ENCODE assay signal across 8 cellular contexts in the genomic region with DNA sequence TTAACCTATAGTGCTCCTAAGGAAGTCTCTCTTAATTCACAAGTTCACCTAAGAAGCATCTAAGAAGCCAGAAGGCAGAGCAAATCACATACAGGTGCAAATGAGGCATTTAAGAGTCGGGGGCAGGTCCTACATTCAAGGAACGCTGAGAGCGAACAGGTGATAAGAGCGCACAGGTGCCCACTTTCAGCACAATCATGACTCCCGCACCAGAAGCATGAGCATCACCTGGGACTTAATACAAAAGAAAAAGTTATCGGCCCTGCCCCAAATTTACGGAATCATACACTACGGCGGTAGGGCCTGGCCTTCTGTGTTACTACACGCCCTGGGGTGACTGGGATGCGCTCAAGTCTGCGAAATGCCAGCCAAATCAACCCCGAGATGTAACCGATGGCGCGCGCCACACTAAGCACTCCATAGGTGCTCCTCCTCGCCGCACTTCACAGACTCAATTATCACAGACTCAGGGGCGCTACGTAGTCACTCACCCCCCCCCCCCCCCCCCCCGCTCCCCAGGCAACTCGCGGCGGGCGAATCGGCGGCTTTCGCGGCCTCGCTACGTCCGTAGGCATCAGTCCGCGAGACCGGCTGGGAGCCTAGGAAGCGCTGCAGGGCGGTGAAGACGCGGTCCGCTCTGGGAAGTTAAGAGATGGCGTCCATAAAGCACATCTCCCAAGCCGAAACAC. TPM values are rescaled to one million over a fixed set of nuclear protein-coding genes. Genes with fewer than 3 reads are reported as not detected.
DNase-seq lines count a peak whose midpoint lies in the region; ATAC-seq lines count a peak whose summit lies in the region.

No MANE protein-coding gene starts in this region.

- H3K27ac ChIP-seq in esophagus (ENCODE audit: low read depth in 2 of 2, low read length in 1 of 2): peak overlapping the region; percentile 71 to 90
- peak overlapping the region; percentile 75 for H3K27ac ChIP-seq in muscle layer of duodenum (ENCODE audit: low read length)

- DNase-seq in A172 (ENCODE audit: low spot score): peak; percentile 26
- peak; percentile 27 for DNase-seq in NCI-H748 treated with DMSO at 0.1 percent for 48 hours (lab: John Stamatoyannopoulos, UW)
- peak; percentile 28 for DNase-seq in activated T-cell treated with anti-CD3 and anti-CD28 coated beads for 24 hours (ENCODE audit: low read depth)
- peak; percentile 14 to 17 for DNase-seq in stimulated activated CD8-positive, alpha-beta memory T cell treated with anti-CD3 and anti-CD28 coated beads, Interleukin-4, amount 100 ng/mL, for 4 hours (ENCODE audit: low read depth in 2 of 2, low spot score in 1 of 2)

- H3K27me3 ChIP-seq in esophagus (ENCODE audit: control insufficient read depth in 1 of 2, insufficient read depth in 2 of 2, low read length in 2 of 2) (no peaks in the 10 kb centered on the region), muscle layer of duodenum (ENCODE audit: low read depth, low read length) (no peaks in the 10 kb centered on the region)

- WGBS in esophagus, 2 donors: 0 to 1% methylated on average over 43 of the region's 43 CpGs

- H3K9me3 ChIP-seq in esophagus (ENCODE audit: control insufficient read depth in 2 of 2, insufficient read depth in 1 of 2, low read depth in 1 of 2, low read length in 1 of 2): no peaks in the 10 kb centered on the region
- H3K9me3 ChIP-seq in muscle layer of duodenum (ENCODE audit: control insufficient read depth in 1 of 2, low read length in 2 of 2): no peaks in the 10 kb centered on the region

- H3K4me3 ChIP-seq in esophagus (ENCODE audit: low read depth in 1 of 2, low read length in 2 of 2) (peak overlapping the region; percentile 77 to 92), muscle layer of duodenum (ENCODE audit: low read depth in 1 of 2, low read length in 2 of 2) (peak overlapping the region; percentile 87 to 89)

- H3K4me1 ChIP-seq in esophagus (ENCODE audit: control insufficient read depth in 2 of 2, insufficient read depth in 2 of 2, low read length in 1 of 2) (no peaks in the 10 kb centered on the region), muscle layer of duodenum (ENCODE audit: control insufficient read depth in 1 of 2, insufficient read depth in 2 of 2, low read length in 2 of 2) (peaks cover 5 to 12% of the 10 kb centered on the region in 2 donors)

- peak; percentile 33 for ATAC-seq in GM18511 (IDR thresholded peaks at IDR 0.05; ENCODE audit: unreplicated experiment)
- peak; percentile 5 for ATAC-seq in HG03103 (IDR thresholded peaks at IDR 0.05; ENCODE audit: low read depth, unreplicated experiment)

- H3K36me3 ChIP-seq in esophagus (ENCODE audit: control insufficient read depth in 2 of 2, insufficient read depth in 2 of 2, low read length in 1 of 2) (no peaks in the 10 kb centered on the region), muscle layer of duodenum (ENCODE audit: control insufficient read depth in 1 of 2, insufficient read depth in 2 of 2, low read length in 2 of 2) (no peaks in the 10 kb centered on the region)

RNA-seq across cellular contexts. Expression of a gene that starts 0.7 kb away (rescaled TPM):
- 2.0 and 9.6 TPM in 2 replicates for total RNA-seq in A172 (2014; rRNA removed; shearing (Covaris generic))
- 1 to 10 TPM; 1.1 to 1.3 TPM for polyA plus RNA-seq in esophagus

Comparison
In these comparisons a context has a peak if more than half of its experiments do, and no peak if none do; other contexts are left out.
1. Peak in every context shown above with its lines: DNase-seq, ATAC-seq, H3K4me3 ChIP-seq and H3K27ac ChIP-seq.